ENCODE assay signal across 8 cellular contexts in genomic region chr2:240435955-240436625, GRCh38. TPM values are rescaled to one million over a fixed set of nuclear protein-coding genes. Genes with fewer than 3 reads are reported as not detected.
DNase-seq lines count a peak whose midpoint lies in the region; ATAC-seq and TF ChIP-seq lines count a peak whose summit lies in the region.

No MANE protein-coding gene starts in this region.

- H4K20me1 ChIP-seq in BLaER1 treated with 17β-estradiol and CSF1 and Interleukin-3, amounts not matched to agents 10 nM and 100 nM = peaks cover 0 to 55% (median 38%) of the 10 kb centered on the region in 11 experiments; a peak in 19 of 22 replicates

- peaks cover 15% of the 10 kb centered on the region for H3K27me3 Mint-ChIP-seq in nephron (ENCODE audit: low read depth)

- no peak overlapping the region for H3K27ac Mint-ChIP-seq in nephron

- no peaks in the 10 kb centered on the region for H3K36me3 Mint-ChIP-seq in nephron (ENCODE audit: low read depth)

- H3K4me1 Mint-ChIP-seq in nephron = peaks cover 10% of the 10 kb centered on the region

- no peak for TF ChIP-seq POLR2A in Peyer's patch (IDR thresholded peaks at IDR 0.05)

- H3K36me3 ChIP-seq in BLaER1 treated with 17β-estradiol and CSF1 and Interleukin-3, amounts not matched to agents 10 nM and 100 nM = no peaks in the 10 kb centered on the region
- H3K36me3 ChIP-seq in Peyer's patch = no peaks in the 10 kb centered on the region

- H3K27me3 ChIP-seq in BLaER1 treated with 17β-estradiol and CSF1 and Interleukin-3, amounts not matched to agents 10 nM and 100 nM = peaks cover 22 to 30% (median 27%) of the 10 kb centered on the region in 11 experiments
- peaks cover 0 to 7% of the 10 kb centered on the region in 2 donors for H3K27me3 ChIP-seq in Peyer's patch

- H3K9me3 ChIP-seq in BLaER1 treated with 17β-estradiol and CSF1 and Interleukin-3, amounts not matched to agents 10 nM and 100 nM (replicated peaks in 1 of 11) = no peaks in the 10 kb centered on the region
- H3K9me3 ChIP-seq in Peyer's patch = no peaks in the 10 kb centered on the region

- peak; percentile 21 for ATAC-seq in GM21390 (IDR thresholded peaks at IDR 0.05; ENCODE audit: unreplicated experiment)
- no peak for ATAC-seq in GM21786 (IDR thresholded peaks at IDR 0.05; ENCODE audit: unreplicated experiment)

- peak overlapping the region; percentile 79 to 85 (median 82) for H3K4me3 Mint-ChIP-seq in nephron

- no peaks in the 10 kb centered on the region for H3K9me3 Mint-ChIP-seq in nephron

- H3K4me2 ChIP-seq in BLaER1 treated with 17β-estradiol and CSF1 and Interleukin-3, amounts not matched to agents 10 nM and 100 nM = peak overlapping the region; percentile 95 to 100 (median 99)

- peak overlapping the region in 10 of 11 experiments; percentile 25 to 76 (median 60); a peak in 17 of 22 replicates for H3K27ac ChIP-seq in BLaER1 treated with 17β-estradiol and CSF1 and Interleukin-3, amounts not matched to agents 10 nM and 100 nM
- H3K27ac ChIP-seq in Peyer's patch (peak overlapping the region; percentile 69 to 88 (median 81)), epithelial cell of prostate (peak overlapping the region; percentile 97)

- H3K4me3 ChIP-seq in BLaER1 treated with 17β-estradiol and CSF1 and Interleukin-3, amounts not matched to agents 10 nM and 100 nM = peak overlapping the region; percentile 67 to 83 (median 78)
- H3K4me3 ChIP-seq in Peyer's patch = peak overlapping the region; percentile 60 to 92 (median 76)

- no peak for TF ChIP-seq CTCF in Peyer's patch (IDR thresholded peaks at IDR 0.05)
- no peak for TF ChIP-seq CTCF in nephron (IDR thresholded peaks at IDR 0.05; ENCODE audit: unreplicated experiment in 3 of 3)

- peaks cover 10 to 43% (median 33%) of the 10 kb centered on the region in 10 experiments for H3K4me1 ChIP-seq in BLaER1 treated with 17β-estradiol and CSF1 and Interleukin-3, amounts not matched to agents 10 nM and 100 nM
- H3K4me1 ChIP-seq in Peyer's patch = peaks cover 3 to 30% (median 8%) of the 10 kb centered on the region in 4 donors

- H3K9ac ChIP-seq in BLaER1 treated with 17β-estradiol and CSF1 and Interleukin-3, amounts not matched to agents 10 nM and 100 nM = peak overlapping the region; percentile 69 to 87 (median 77)

- DNase-seq in Peyer's patch (peak in 1 of 3 donors; percentile 57), epithelial cell of prostate (ENCODE audit: low read depth, low spot score) (no peak), NCI-H187 (lab: John Stamatoyannopoulos, UW) (no peak)
- DNase-seq in activated CD4-positive, alpha-beta T cell treated with anti-CD3 and anti-CD28 coated beads for 48 hours = no peak

RNA-seq across cellular contexts. Expression of gene GPC1, which starts 0.6 kb away (rescaled TPM):
- total RNA-seq in Peyer's patch = 10 to 100 TPM in 1 of 4 donors, 1 to 10 TPM in 3; 4.4 to 18.2 (median 7.1) TPM
